Comparison of ENCODE assay signal across 1 cellular context in genomic region chr19:4795400-4795799, GRCh38.
TF ChIP-seq lines count a peak whose summit lies in the region.

No MANE protein-coding gene starts in this region.

TF ChIP-seq in K562, 482 proteins besides CTCF, POLR2A, EP300 and RAD21:
- TF ChIP-seq BRF1 (IDR thresholded peaks at IDR 0.05; ENCODE audit: borderline replicate concordance, extremely low read depth, insufficient read length) (no peak), SAFB (IDR thresholded peaks at IDR 0.05; ENCODE audit: borderline replicate concordance, low read depth, low read length) (no peak), FOXO4 (CRISPR knock-in tag; IDR thresholded peaks at IDR 0.05) (no peak), PRDM10 (IDR thresholded peaks at IDR 0.05; ENCODE audit: partially characterized antibody) (peak; percentile 25), PHF21A (IDR thresholded peaks at IDR 0.05; ENCODE audit: borderline replicate concordance, low read depth) (no peak)
